Comparison of ENCODE assay signal across 18 cellular contexts in genomic region chr9:5205071-5205470, GRCh38. TPM values are rescaled to one million over a fixed set of nuclear protein-coding genes. Genes with fewer than 3 reads are reported as not detected.
DNase-seq lines count a peak whose midpoint lies in the region; ATAC-seq, FAIRE-seq and TF ChIP-seq lines count a peak whose summit lies in the region.
"Had no signal": no experiment of that assay in that cellular context is flagged by ENCODE, and none has a peak within 500 bp of the region (broad histone marks: within the 10 kb centered on the region; RNA-seq: fewer than 3 reads in every experiment).

No MANE protein-coding gene starts in this region.

- H2AFZ ChIP-seq in mammary epithelial cell (ENCODE audit: low read depth, low read length) (no peak overlapping the region), K562 (ENCODE audit: low read depth, low read length) (no peak overlapping the region)
- H2AFZ ChIP-seq: PC-9 had no signal

- H3K4me1 Mint-ChIP-seq in stimulated activated naive CD8-positive, alpha-beta T cell treated with anti-CD3 and anti-CD28 coated beads, Interleukin-15, amount 100 ng/mL, for 72 hours, result peaks cover 12% of the 10 kb centered on the region
- H3K4me1 Mint-ChIP-seq in immature natural killer cell, result no peaks in the 10 kb centered on the region

- no peaks in the 10 kb centered on the region for H3K27me3 Mint-ChIP-seq in stimulated activated naive CD8-positive, alpha-beta T cell treated with anti-CD3 and anti-CD28 coated beads, Interleukin-15, amount 100 ng/mL, for 72 hours
- H3K27me3 Mint-ChIP-seq in immature natural killer cell (ENCODE audit: low read depth in 3 of 3), result peaks cover 2 to 10% (median 9%) of the 10 kb centered on the region in 3 donors

- peaks cover 3% of the 10 kb centered on the region for H3K27me3 ChIP-seq in mammary epithelial cell (ENCODE audit: insufficient read depth, low read length)
- H3K27me3 ChIP-seq in breast epithelium, result no peaks in the 10 kb centered on the region
- no peaks in the 10 kb centered on the region for H3K27me3 ChIP-seq in K562 (ENCODE audit: control insufficient read depth in 2 of 2, insufficient read depth in 2 of 2, low read length in 2 of 2)
- H3K27me3 ChIP-seq: BE2C had no signal

- H4K20me1 ChIP-seq in mammary epithelial cell (ENCODE audit: insufficient read depth, low read length), result no peaks in the 10 kb centered on the region
- no peaks in the 10 kb centered on the region for H4K20me1 ChIP-seq in K562 (replicated peaks; ENCODE audit: control insufficient read depth, insufficient read depth, low read length)

- H3K9me3 ChIP-seq in mammary epithelial cell (replicated peaks; ENCODE audit: insufficient read depth, low read length) (no peaks in the 10 kb centered on the region), breast epithelium (no peaks in the 10 kb centered on the region), K562 (replicated peaks; ENCODE audit: control insufficient read depth, insufficient read depth, low read depth, low read length) (no peaks in the 10 kb centered on the region)
- H3K9me3 ChIP-seq: BE2C had no signal

- dilution Hi-C loops in mammary epithelial cell (cut with HindIII; ENCODE audit: low sequenced_read_pairs), result no loop called here

- peak; percentile 39 for DNase-seq in mammary epithelial cell
- DNase-seq in breast epithelium (ENCODE audit: low spot score in 2 of 2), result no peak
- DNase-seq in OCI-M1 (lab: John Stamatoyannopoulos, UW), result peak; percentile 92
- no peak for DNase-seq in K562 (ENCODE audit: extremely low read depth in 1 of 4, low spot score in 3 of 4)
- DNase-seq in stimulated activated naive CD8-positive, alpha-beta T cell treated with anti-CD3 and anti-CD28 coated beads, Interleukin-15, amount 100 ng/mL, for 72 hours, result no peak
- DNase-seq in dermis blood vessel endothelial cell, result no peak
- DNase-seq in immature natural killer cell, result no peak
- no peak for DNase-seq in coronary artery (ENCODE audit: low spot score)
- DNase-seq: BE2C; CD8-positive, alpha-beta T cell; IMR-90; NCI-H1048; NCI-H2107; NCI-H345; NCI-H526 treated with DMSO at 0.1 percent for 48 hours; PC-9 had no signal

- no peak overlapping the region for H3K9ac ChIP-seq in mammary epithelial cell (ENCODE audit: insufficient read depth, low read length)
- H3K9ac ChIP-seq in K562 (ENCODE audit: insufficient read depth in 1 of 2, low read depth in 2 of 2, low read length in 2 of 2), result no peak overlapping the region

- in situ Hi-C loops in mammary epithelial cell (cut with MboI; ENCODE audit: low sequenced_read_pairs in 2 of 2) (no loop called here), K562 (cut with MboI) (no loop called here)

- H3K36me3 ChIP-seq in mammary epithelial cell (ENCODE audit: insufficient read depth, low read length) (no peaks in the 10 kb centered on the region), breast epithelium (no peaks in the 10 kb centered on the region), K562 (ENCODE audit: control insufficient read depth, insufficient read depth, low read length) (no peaks in the 10 kb centered on the region)
- H3K36me3 ChIP-seq: BE2C had no signal

- H3K4me1 ChIP-seq in mammary epithelial cell (ENCODE audit: insufficient read depth, low read length) (no peaks in the 10 kb centered on the region), breast epithelium (no peaks in the 10 kb centered on the region), K562 (replicated peaks in 1 of 2; ENCODE audit: control insufficient read depth in 2 of 2, insufficient read depth in 2 of 2, low read length in 2 of 2) (no peaks in the 10 kb centered on the region)
- H3K4me1 ChIP-seq: BE2C had no signal

- H3K36me3 Mint-ChIP-seq in immature natural killer cell, result no peaks in the 10 kb centered on the region
- H3K36me3 Mint-ChIP-seq: CD8-positive, alpha-beta T cell had no signal

- H3K4me3 Mint-ChIP-seq in stimulated activated naive CD8-positive, alpha-beta T cell treated with anti-CD3 and anti-CD28 coated beads, Interleukin-15, amount 100 ng/mL, for 72 hours, result no peak overlapping the region
- H3K4me3 Mint-ChIP-seq in immature natural killer cell, result no peak overlapping the region
- H3K4me3 Mint-ChIP-seq: CD8-positive, alpha-beta T cell had no signal

- H3K9me3 Mint-ChIP-seq in stimulated activated naive CD8-positive, alpha-beta T cell treated with anti-CD3 and anti-CD28 coated beads, Interleukin-15, amount 100 ng/mL, for 72 hours, result peaks cover 0 to 5% of the 10 kb centered on the region in 2 donors
- H3K9me3 Mint-ChIP-seq in immature natural killer cell, result peaks cover 0 to 2% (median 0%) of the 10 kb centered on the region in 6 donors

- no peak for TF ChIP-seq EP300 in K562 (IDR thresholded peaks at IDR 0.05; ENCODE audit: low read length)

- no peak overlapping the region for H3K4me2 ChIP-seq in mammary epithelial cell (ENCODE audit: insufficient read depth, low read depth, low read length)
- H3K4me2 ChIP-seq in K562 (ENCODE audit: insufficient read depth, low read length), result no peak overlapping the region
- H3K4me2 ChIP-seq: PC-9 had no signal

- no peak for TF ChIP-seq POLR2A in breast epithelium (IDR thresholded peaks at IDR 0.05)
- no peak for TF ChIP-seq POLR2A in K562 (conservative IDR thresholded peaks at IDR 0.05)

- TF ChIP-seq CTCF in mammary epithelial cell (conservative IDR thresholded peaks at IDR 0.05 in 1 of 2, IDR thresholded peaks at IDR 0.05 in 1 of 2; ENCODE audit: extremely low read depth in 1 of 2, insufficient read depth in 1 of 2, low read depth in 1 of 2, low read length in 2 of 2) (no peak), breast epithelium (IDR thresholded peaks at IDR 0.05) (no peak), K562 (IDR thresholded peaks at IDR 0.05 in 2 of 3, conservative IDR thresholded peaks at IDR 0.05 in 1 of 3; ENCODE audit: insufficient read depth in 2 of 3, low read depth in 1 of 3, low read length in 3 of 3) (no peak), coronary artery (IDR thresholded peaks at IDR 0.05) (no peak)

- ATAC-seq in K562, result no peak
- peak; percentile 97 for ATAC-seq in stimulated activated naive CD8-positive, alpha-beta T cell treated with anti-CD3 and anti-CD28 coated beads, Interleukin-15, amount 100 ng/mL, for 72 hours
- ATAC-seq: CD8-positive, alpha-beta T cell had no signal

- H3K4me3 ChIP-seq in mammary epithelial cell (replicated peaks in 1 of 3; ENCODE audit: insufficient read depth in 1 of 3, low read depth in 2 of 3, low read length in 3 of 3) (no peak overlapping the region), breast epithelium (no peak overlapping the region), K562 (no peak overlapping the region), coronary artery (no peak overlapping the region)
- H3K4me3 ChIP-seq: PC-9 had no signal

- intact Hi-C loops in mammary epithelial cell (cut with micrococcal nuclease), result no loop called here
- intact Hi-C loops in breast epithelium (cut with DNase I; ENCODE audit: low total_unique reads), result no loop called here
- intact Hi-C loops in K562 (cut with micrococcal nuclease), result no loop called here

- H3K27ac ChIP-seq in mammary epithelial cell (ENCODE audit: insufficient read depth, low read depth, low read length), result no peak overlapping the region
- H3K27ac ChIP-seq in breast epithelium, result no peak overlapping the region
- no peak overlapping the region for H3K27ac ChIP-seq in K562 (ENCODE audit: extremely low read depth, low read depth, low read length)
- no peak overlapping the region for H3K27ac ChIP-seq in coronary artery
- H3K27ac ChIP-seq: PC-9 had no signal

- no peak for TF ChIP-seq RAD21 in K562 (CRISPR knock-in tag; conservative IDR thresholded peaks at IDR 0.05 in 1 of 2, IDR thresholded peaks at IDR 0.05 in 1 of 2)

- H3K27ac Mint-ChIP-seq in stimulated activated naive CD8-positive, alpha-beta T cell treated with anti-CD3 and anti-CD28 coated beads, Interleukin-15, amount 100 ng/mL, for 72 hours, result no peak overlapping the region
- no peak overlapping the region for H3K27ac Mint-ChIP-seq in immature natural killer cell
- H3K27ac Mint-ChIP-seq: CD8-positive, alpha-beta T cell had no signal

- BruUV-seq in mammary epithelial cell (replicated peaks; lab: Mats Ljungman, UMichigan) (no TSS peak), K562 (replicated peaks; lab: Mats Ljungman, UMichigan) (no TSS peak)

- POLR2A ChIA-PET in K562 (lab: Yijun Ruan, JAX), result no interaction called here

- no peaks in the 10 kb centered on the region for H3K9me1 ChIP-seq in K562 (ENCODE audit: control insufficient read depth, insufficient read depth, low read length)

- H3K79me2 ChIP-seq in mammary epithelial cell (ENCODE audit: insufficient read depth, low read length) (no peaks in the 10 kb centered on the region), K562 (ENCODE audit: control insufficient read depth, insufficient read depth, low read length) (no peaks in the 10 kb centered on the region)

- FAIRE-seq in K562 (lab: Jason Lieb, UNC), result no peak
- FAIRE-seq: H54 had no signal

- CTCF ChIA-PET in mammary epithelial cell (lab: Charles Lee; ENCODE audit: low non-redundant PET) (no interaction called here), K562 (lab: Yijun Ruan, JAX; ENCODE audit: low intra/inter-chr PET ratio) (no interaction called here)

RNA-seq across cellular contexts. Expression of gene INSL6, which starts 19.6 kb away (rescaled TPM):
- total RNA-seq in mammary epithelial cell (not detected), breast epithelium (not detected), K562 (2014; rRNA removed) (not detected in 2 replicates), K562 (2014; rRNA removed; fragmentation: Illumina TruSeq; extraction: Trizol) (not detected in 2 replicates), K562 (2015; rRNA removed; fragmentation: Illumina TruSeq; extraction: Trizol) (not detected in 2 replicates), K562 (2021) (not detected in 2 replicates), dermis blood vessel endothelial cell (not detected in 2 replicates)
- polyA plus RNA-seq in mammary epithelial cell (not detected), K562 (2011; rRNA removed) (not detected in 2 replicates), K562 (2014; fragmentation: Illumina TruSeq; extraction: Trizol) (not detected in 2 replicates), K562 (2014; fragmentation: Nextera tagmentation; extraction: Ambion mirVana) (under 1 TPM; 0.04 to 0.06 TPM), K562 (2014; rRNA removed) (not detected in 2 replicates), immature natural killer cell (not detected)
- not detected for polyA minus RNA-seq in mammary epithelial cell
- total RNA-seq in K562 (2011; cell fraction: chromatin; rRNA removed; ENCODE audit: low replicate concordance), result not detected in 2 replicates
- not detected in 2 replicates for total RNA-seq in K562 (2011; cell fraction: nucleolus; rRNA removed)
- total RNA-seq in K562 (2011; cell fraction: nucleoplasm; rRNA removed), result not detected in 2 replicates
- polyA plus RNA-seq in K562 (2011; cell fraction: cytosol; rRNA removed), result not detected in 2 replicates
- polyA plus RNA-seq in K562 (2011; cell fraction: nucleus; rRNA removed), result not detected in 2 replicates
- polyA plus RNA-seq in K562 (2012), result 0.10 TPM in 1 of 2 replicates, not detected in the other
- polyA minus RNA-seq in K562 (2011; rRNA and poly(A)+ RNA removed), result not detected in 2 replicates
- polyA minus RNA-seq in K562 (2011; cell fraction: cytosol; rRNA and poly(A)+ RNA removed), result not detected in 2 replicates
- polyA minus RNA-seq in K562 (2011; cell fraction: nucleus; rRNA and poly(A)+ RNA removed), result not detected in 2 replicates
- total RNA-seq: CD8-positive, alpha-beta T cell; IMR-90; PC-9 had no signal
- polyA plus RNA-seq: AG04450, IMR-90 had no signal

RNA-seq across cellular contexts. Expression of gene INSL4, which starts 26.1 kb away (rescaled TPM):
- total RNA-seq in mammary epithelial cell (not detected), breast epithelium (not detected), K562 (2014; rRNA removed) (not detected in 2 replicates), K562 (2014; rRNA removed; fragmentation: Illumina TruSeq; extraction: Trizol) (not detected in 2 replicates), K562 (2015; rRNA removed; fragmentation: Illumina TruSeq; extraction: Trizol) (not detected in 2 replicates), K562 (2021) (not detected in 2 replicates), dermis blood vessel endothelial cell (not detected in 2 replicates)
- polyA plus RNA-seq in mammary epithelial cell (not detected), K562 (2011; rRNA removed) (not detected in 2 replicates), K562 (2014; fragmentation: Illumina TruSeq; extraction: Trizol) (not detected in 2 replicates), K562 (2014; fragmentation: Nextera tagmentation; extraction: Ambion mirVana) (not detected), K562 (2014; rRNA removed) (not detected in 2 replicates), immature natural killer cell (not detected)
- polyA minus RNA-seq in mammary epithelial cell, result not detected
- total RNA-seq in K562 (2011; cell fraction: chromatin; rRNA removed; ENCODE audit: low replicate concordance), result not detected in 2 replicates
- total RNA-seq in K562 (2011; cell fraction: nucleolus; rRNA removed), result not detected in 2 replicates
- total RNA-seq in K562 (2011; cell fraction: nucleoplasm; rRNA removed), result not detected in 2 replicates
- not detected in 2 replicates for polyA plus RNA-seq in K562 (2011; cell fraction: cytosol; rRNA removed)
- not detected in 2 replicates for polyA plus RNA-seq in K562 (2011; cell fraction: nucleus; rRNA removed)
- not detected in 2 replicates for polyA plus RNA-seq in K562 (2012)
- polyA minus RNA-seq in K562 (2011; rRNA and poly(A)+ RNA removed), result not detected in 2 replicates
- not detected in 2 replicates for polyA minus RNA-seq in K562 (2011; cell fraction: cytosol; rRNA and poly(A)+ RNA removed)
- polyA minus RNA-seq in K562 (2011; cell fraction: nucleus; rRNA and poly(A)+ RNA removed), result not detected in 2 replicates
- total RNA-seq: CD8-positive, alpha-beta T cell; IMR-90; PC-9 had no signal

Comparison
In these comparisons a context has a peak if more than half of its experiments do, and no peak if none do; other contexts are left out.
1. DNase-seq: peak in mammary epithelial cell (single experiment) and OCI-M1 (single experiment); none in breast epithelium (0 of 2), K562 (0 of 4), stimulated activated naive CD8-positive, alpha-beta T cell treated with anti-CD3 and anti-CD28 coated beads, Interleukin-15, amount 100 ng/mL, for 72 hours (0 of 2), dermis blood vessel endothelial cell (single experiment), immature natural killer cell (0 of 3) and coronary artery (single experiment).